In genomic region chr5:173317852-173318251, GRCh38 we compare ENCODE assay signal across 18 cellular contexts. TPM values are rescaled to one million over a fixed set of nuclear protein-coding genes. Genes with fewer than 3 reads are reported as not detected.
"Had no signal": no experiment of that assay in that cellular context is flagged by ENCODE, and none has a peak within 500 bp of the region (broad histone marks: within the 10 kb centered on the region; RNA-seq: fewer than 3 reads in every experiment).

No MANE protein-coding gene starts in this region.

- H3K9me3 Mint-ChIP-seq: activated naive CD8-positive, alpha-beta T cell treated with anti-CD3 and anti-CD28 coated beads, Interleukin-2, amount 50 U/mL, for 24 hours; endodermal cell; natural killer cell had no signal

- FAIRE-seq: islet of Langerhans had no signal

- H3K27ac ChIP-seq: ascending aorta, dorsolateral prefrontal cortex, gastrocnemius medialis, heart left ventricle, prostate gland, transverse colon had no signal

- H3K36me3 Mint-ChIP-seq: natural killer cell had no signal

- H3K4me1 ChIP-seq: prostate gland had no signal

- H3K9me3 ChIP-seq: ascending aorta, gastrocnemius medialis, heart left ventricle, prostate gland, transverse colon had no signal

- H3K27ac Mint-ChIP-seq: activated naive CD8-positive, alpha-beta T cell treated with anti-CD3 and anti-CD28 coated beads, Interleukin-2, amount 50 U/mL, for 24 hours; endodermal cell; natural killer cell had no signal

- H3K4me3 Mint-ChIP-seq: activated naive CD8-positive, alpha-beta T cell treated with anti-CD3 and anti-CD28 coated beads, Interleukin-2, amount 50 U/mL, for 24 hours; endodermal cell; natural killer cell had no signal

- H3K27me3 ChIP-seq: ascending aorta, gastrocnemius medialis, heart left ventricle had no signal

- H3K36me3 ChIP-seq: ascending aorta, prostate gland, transverse colon had no signal

- H3K4me2 ChIP-seq: smooth muscle cell had no signal

- H3K4me3 ChIP-seq: ascending aorta, dorsolateral prefrontal cortex, gastrocnemius medialis, heart left ventricle, prostate gland, smooth muscle cell, transverse colon had no signal

- H3K4me1 Mint-ChIP-seq: activated naive CD8-positive, alpha-beta T cell treated with anti-CD3 and anti-CD28 coated beads, Interleukin-2, amount 50 U/mL, for 24 hours; natural killer cell had no signal

- DNase-seq: activated CD4-positive, alpha-beta T cell treated with anti-CD3 and anti-CD28 coated beads, Interleukin-2, amount 50 U/mL, for 4 hours; activated CD4-positive, CD25-positive, alpha-beta regulatory T cell treated with anti-CD3 and anti-CD28 coated beads, Interleukin-2, amount 50 U/mL, for 72 hours; activated naive CD4-positive, alpha-beta T cell; activated naive CD8-positive, alpha-beta T cell treated with anti-CD3 and anti-CD28 coated beads, Interleukin-2, amount 50 U/mL, for 24 hours; activated T-cell treated with anti-CD3 and anti-CD28 coated beads for 4 hours; dorsolateral prefrontal cortex; endodermal cell; gastrocnemius medialis; heart left ventricle; natural killer cell; right cardiac atrium; stimulated activated naive CD8-positive, alpha-beta T cell treated with anti-CD3 and anti-CD28 coated beads, Interleukin-15, Interleukin-2, amounts not matched to agents 100 U/mL and 50 U/mL, for 24 hours; transverse colon had no signal

- ATAC-seq: activated naive CD8-positive, alpha-beta T cell treated with anti-CD3 and anti-CD28 coated beads, Interleukin-2, amount 50 U/mL, for 24 hours; gastrocnemius medialis; heart left ventricle; left lobe of liver; natural killer cell; right cardiac atrium; stimulated activated naive CD8-positive, alpha-beta T cell treated with anti-CD3 and anti-CD28 coated beads, Interleukin-15, Interleukin-2, amounts not matched to agents 100 U/mL and 50 U/mL, for 24 hours had no signal

RNA-seq across cellular contexts. Expression of gene STC2, which starts 10.4 kb away (rescaled TPM):
- total RNA-seq: natural killer cell had no signal
